ENCODE assay signal across 9 cellular contexts in the genomic region with DNA sequence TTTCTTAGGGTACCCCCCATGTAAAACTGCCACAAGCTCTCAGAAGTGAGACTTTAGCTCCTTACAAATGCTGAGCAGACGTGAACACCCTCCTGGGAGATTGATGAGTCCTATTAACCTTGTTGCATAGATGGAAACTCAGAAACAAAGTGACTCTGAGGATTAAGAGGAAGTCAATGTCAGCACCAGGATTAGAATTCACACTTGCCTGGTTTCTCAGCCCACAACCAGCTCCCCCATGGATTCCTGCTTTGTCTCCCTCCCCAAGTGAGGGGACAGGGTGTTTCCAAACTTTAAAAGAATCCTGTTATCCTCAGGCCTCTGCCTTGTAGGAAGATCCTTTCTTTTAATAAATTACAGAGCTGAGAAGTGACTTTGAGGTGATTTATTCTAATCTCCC.
"Had no signal": no experiment of that assay in that cellular context is flagged by ENCODE, and none has a peak within 500 bp of the region (broad histone marks: within the 10 kb centered on the region; RNA-seq: fewer than 3 reads in every experiment).

No MANE protein-coding gene starts in this region.

- H3K4me3 ChIP-seq: breast epithelium, dorsolateral prefrontal cortex, left lung, pancreas, skin epidermis, thyroid gland had no signal

- H3K4me1 ChIP-seq: breast epithelium, pancreas, thyroid gland had no signal

- H3K27me3 Mint-ChIP-seq: activated CD8-positive, alpha-beta T cell treated with anti-CD3 and anti-CD28 coated beads for 36 hours had no signal

- H3K9me3 Mint-ChIP-seq: activated CD8-positive, alpha-beta T cell treated with anti-CD3 and anti-CD28 coated beads for 36 hours had no signal

- H3K27me3 ChIP-seq: breast epithelium, dorsolateral prefrontal cortex, left lung, pancreas, thyroid gland had no signal

- H3K27ac ChIP-seq: breast epithelium, dorsolateral prefrontal cortex, left lung, pancreas, skin epidermis, thyroid gland had no signal

- H3K9me3 ChIP-seq: left lung, pancreas, thyroid gland had no signal

- DNase-seq: activated CD8-positive, alpha-beta memory T cell treated with anti-CD3 and anti-CD28 coated beads, Interleukin-2, amount 50 U/mL, for 4 hours; activated CD8-positive, alpha-beta T cell treated with anti-CD3 and anti-CD28 coated beads for 36 hours; aorta; dorsolateral prefrontal cortex; left lung; pancreas; thyroid gland had no signal

- H3K36me3 ChIP-seq: breast epithelium, left lung, pancreas, thyroid gland had no signal

- H3K4me3 Mint-ChIP-seq: activated CD8-positive, alpha-beta T cell treated with anti-CD3 and anti-CD28 coated beads for 36 hours had no signal

- H3K27ac Mint-ChIP-seq: activated CD8-positive, alpha-beta T cell treated with anti-CD3 and anti-CD28 coated beads for 36 hours had no signal
